ENCODE assay signal across 34 cellular contexts in the genomic region with DNA sequence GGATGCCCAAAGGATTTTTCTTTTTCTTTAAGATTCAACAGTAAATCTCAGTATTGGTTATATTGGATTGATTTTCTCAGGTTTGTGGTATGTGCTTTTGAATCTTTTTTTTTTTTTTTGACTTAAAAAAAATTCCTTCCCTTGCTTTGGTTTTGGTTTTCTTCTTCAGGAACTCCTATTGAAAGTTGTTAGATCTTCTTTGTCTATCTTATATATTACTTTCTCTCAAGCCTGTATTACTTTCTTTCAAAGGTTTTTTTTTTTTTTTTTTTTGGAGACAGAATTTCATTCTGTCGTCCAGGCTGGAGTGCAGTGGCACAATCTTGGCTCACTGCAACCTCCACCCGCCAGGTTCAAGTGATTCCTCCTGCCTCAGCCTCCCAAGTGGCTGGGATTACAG.
"Had no signal": no experiment of that assay in that cellular context is flagged by ENCODE, and none has a peak within 500 bp of the region (broad histone marks: within the 10 kb centered on the region; RNA-seq: fewer than 3 reads in every experiment).

No MANE protein-coding gene starts in this region.

- DNase-seq: Karpas-422, Kasumi-1, MG63, MM.1S, MV-4-11, NCI-H1048, NCI-H1092, NCI-H1092 treated with DMSO at 0.1 percent for 48 hours, NCI-H1105, NCI-H1105 treated with DMSO at 0.1 percent for 48 hours, NCI-H1417, NCI-H1417 treated with DMSO at 0.1 percent for 48 hours, NCI-H1436, NCI-H1436 treated with DMSO at 0.1 percent for 48 hours, NCI-H146, NCI-H1694, NCI-H1694 treated with DMSO at 0.1 percent for 48 hours, NCI-H187, NCI-H187 treated with DMSO at 0.1 percent for 48 hours, NCI-H1930, NCI-H2029, NCI-H2029 treated with DMSO at 0.1 percent for 48 hours, NCI-H2081, NCI-H2081 treated with DMSO at 0.1 percent for 48 hours, NCI-H2107, NCI-H2171, NCI-H2171 treated with DMSO at 0.1 percent for 48 hours, NCI-H2227 treated with DMSO at 0.1 percent for 48 hours, NCI-H226, NCI-H345, NCI-H446, NCI-H446 treated with DMSO at 0.1 percent for 48 hours, NCI-H510A, NCI-H510A treated with DMSO at 0.1 percent for 48 hours had no signal

- H3K9me3 ChIP-seq: MG63 had no signal

- H3K36me3 ChIP-seq: MG63 had no signal

- H3K4me3 ChIP-seq: MG63 had no signal
